Comparison of ENCODE assay signal across 1 cellular context in genomic region chr14:100187247-100187833, GRCh38.
TF ChIP-seq lines count a peak whose summit lies in the region.

No MANE protein-coding gene starts in this region.

TF ChIP-seq in HCT116, 20 proteins besides CTCF, POLR2A, EP300 and RAD21 (continued from another document):
- TF ChIP-seq CBX3 (IDR thresholded peaks at IDR 0.05; ENCODE audit: low read depth) (no peak), POLR2AphosphoS5 (IDR thresholded peaks at IDR 0.05; ENCODE audit: low read depth, low read length) (no peak), FOSL1 (IDR thresholded peaks at IDR 0.05; ENCODE audit: low read depth) (no peak), EZH2phosphoT487 (IDR thresholded peaks at IDR 0.05; ENCODE audit: borderline replicate concordance) (no peak), ELF1 (IDR thresholded peaks at IDR 0.05; ENCODE audit: borderline replicate concordance, low read depth) (no peak), SIN3A (IDR thresholded peaks at IDR 0.05; ENCODE audit: low read depth) (no peak)
- TF ChIP-seq, protein P1, sequence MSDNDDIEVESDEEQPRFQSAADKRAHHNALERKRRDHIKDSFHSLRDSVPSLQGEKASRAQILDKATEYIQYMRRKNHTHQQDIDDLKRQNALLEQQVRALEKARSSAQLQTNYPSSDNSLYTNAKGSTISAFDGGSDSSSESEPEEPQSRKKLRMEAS (IDR thresholded peaks at IDR 0.05): no peak
